24 cellular contexts compared by ENCODE assay signal in genomic region chr18:12046046-12046750, GRCh38. TPM values are rescaled to one million over a fixed set of nuclear protein-coding genes. Genes with fewer than 3 reads are reported as not detected.
"Had no signal": no experiment of that assay in that cellular context is flagged by ENCODE, and none has a peak within 500 bp of the region (broad histone marks: within the 10 kb centered on the region; RNA-seq: fewer than 3 reads in every experiment).

No MANE protein-coding gene starts in this region.

- DNase-seq: activated B cell treated with CpG ODN at 0.5 μM for 24 hours; activated CD4-positive, alpha-beta T cell treated with anti-CD3 and anti-CD28 coated beads for 4 hours; activated CD8-positive, alpha-beta memory T cell treated with anti-CD3 and anti-CD28 coated beads, Interleukin-2, amount 50 U/mL, for 4 hours; activated CD8-positive, alpha-beta T cell treated with anti-CD3 and anti-CD28 coated beads, Interleukin-2, amount 10 ng/mL, durations not matched to agents 7 days and 5 days; activated naive CD4-positive, alpha-beta T cell treated with anti-CD3 and anti-CD28 coated beads for 36 hours; activated T-cell treated with anti-CD3 and anti-CD28 coated beads, Interleukin-2, amount 50 U/mL, for 4 hours; brain microvascular endothelial cell; central memory CD4-positive, alpha-beta T cell; cortex of kidney; effector CD4-positive, alpha-beta T cell; heart right ventricle; immature natural killer cell; kidney glomerular epithelial cell; left ventricle myocardium inferior; nucleus accumbens; stimulated activated CD4-positive, alpha-beta T cell treated with anti-CD3 and anti-CD28 coated beads, Interleukin-12 subunit alpha, Interleukin-12 subunit beta, amount 100 ng/mL, for 4 hours; stimulated activated CD4-positive, alpha-beta T cell treated with anti-CD3 and anti-CD28 coated beads, Interleukin-1b, Interleukin-23, amount 100 ng/mL, for 48 hours; T-cell had no signal

- H3K4me1 ChIP-seq: gastroesophageal sphincter, left ventricle myocardium inferior, tibial nerve, vagina had no signal

- H3K9me3 Mint-ChIP-seq: activated B cell treated with CpG ODN at 0.5 μM for 24 hours; activated naive CD4-positive, alpha-beta T cell treated with anti-CD3 and anti-CD28 coated beads for 36 hours; activated T-cell treated with anti-CD3 and anti-CD28 coated beads, Interleukin-2, amount 50 U/mL, for 4 hours; immature natural killer cell; nephron; stimulated activated naive CD8-positive, alpha-beta T cell treated with anti-CD3 and anti-CD28 coated beads, Interleukin-15, Interleukin-2, amounts not matched to agents 100 ng/mL and 50 ng/mL, for 24 hours; T-cell had no signal

- H3K4me3 ChIP-seq: gastroesophageal sphincter, heart right ventricle, left ventricle myocardium inferior, tibial nerve, vagina had no signal

- ATAC-seq: activated CD8-positive, alpha-beta T cell treated with anti-CD3 and anti-CD28 coated beads, Interleukin-2, amount 10 ng/mL, durations not matched to agents 7 days and 5 days; activated T-cell treated with anti-CD3 and anti-CD28 coated beads, Interleukin-2, amount 50 U/mL, for 4 hours; gastroesophageal sphincter; T-cell had no signal

- H3K27ac Mint-ChIP-seq: activated CD8-positive, alpha-beta T cell treated with anti-CD3 and anti-CD28 coated beads, Interleukin-2, amount 10 ng/mL, durations not matched to agents 7 days and 5 days; activated naive CD4-positive, alpha-beta T cell treated with anti-CD3 and anti-CD28 coated beads for 36 hours; immature natural killer cell; nephron; stimulated activated naive CD8-positive, alpha-beta T cell treated with anti-CD3 and anti-CD28 coated beads, Interleukin-15, Interleukin-2, amounts not matched to agents 100 ng/mL and 50 ng/mL, for 24 hours; T-cell had no signal

- H3K9me3 ChIP-seq: gastroesophageal sphincter, heart right ventricle, left ventricle myocardium inferior, tibial nerve, vagina had no signal

- H3K27me3 ChIP-seq: brain microvascular endothelial cell, tibial nerve, vagina had no signal

- H3K36me3 Mint-ChIP-seq: immature natural killer cell, T-cell had no signal

- H3K4me1 Mint-ChIP-seq: immature natural killer cell had no signal

- H3K4me3 Mint-ChIP-seq: activated B cell treated with CpG ODN at 0.5 μM for 24 hours; activated CD8-positive, alpha-beta T cell treated with anti-CD3 and anti-CD28 coated beads, Interleukin-2, amount 10 ng/mL, durations not matched to agents 7 days and 5 days; activated naive CD4-positive, alpha-beta T cell treated with anti-CD3 and anti-CD28 coated beads for 36 hours; activated T-cell treated with anti-CD3 and anti-CD28 coated beads, Interleukin-2, amount 50 U/mL, for 4 hours; immature natural killer cell; nephron; stimulated activated naive CD8-positive, alpha-beta T cell treated with anti-CD3 and anti-CD28 coated beads, Interleukin-15, Interleukin-2, amounts not matched to agents 100 ng/mL and 50 ng/mL, for 24 hours; T-cell had no signal

- H3K27ac ChIP-seq: brain microvascular endothelial cell, gastroesophageal sphincter, heart right ventricle, left ventricle myocardium inferior, tibial nerve, vagina had no signal

- H3K36me3 ChIP-seq: brain microvascular endothelial cell, gastroesophageal sphincter, heart right ventricle, left ventricle myocardium inferior, tibial nerve, vagina had no signal

RNA-seq across cellular contexts. Expression of gene ANKRD62, which starts 47.4 kb away (rescaled TPM):
- total RNA-seq: activated B cell treated with CpG ODN at 0.5 μM for 24 hours; activated CD8-positive, alpha-beta T cell treated with anti-CD3 and anti-CD28 coated beads, Interleukin-2, amount 10 ng/mL, durations not matched to agents 7 days and 5 days; activated naive CD4-positive, alpha-beta T cell treated with anti-CD3 and anti-CD28 coated beads for 36 hours; activated T-cell treated with anti-CD3 and anti-CD28 coated beads, Interleukin-2, amount 50 U/mL, for 4 hours; gastroesophageal sphincter; heart right ventricle; left ventricle myocardium inferior; renal cortical epithelial cell; T-cell; tibial nerve had no signal
